In genomic region chr21:36718951-36719501, GRCh38 we compare ENCODE assay signal across 13 cellular contexts. TPM values are rescaled to one million over a fixed set of nuclear protein-coding genes. Genes with fewer than 3 reads are reported as not detected.
DNase-seq lines count a peak whose midpoint lies in the region; ATAC-seq and TF ChIP-seq lines count a peak whose summit lies in the region.
"Had no signal": no experiment of that assay in that cellular context is flagged by ENCODE, and none has a peak within 500 bp of the region (broad histone marks: within the 10 kb centered on the region; RNA-seq: fewer than 3 reads in every experiment).

No MANE protein-coding gene starts in this region.

- no peaks in the 10 kb centered on the region for H3K27me3 ChIP-seq in A673 (replicated peaks; ENCODE audit: insufficient read depth, low read depth, low read length, poor library complexity)
- H3K27me3 ChIP-seq in mucosa of stomach (ENCODE audit: control insufficient read depth, insufficient read depth, low read length): peaks cover 3% of the 10 kb centered on the region

- ATAC-seq in HG03439 (IDR thresholded peaks at IDR 0.05; ENCODE audit: unreplicated experiment) (no peak), HG03342 (IDR thresholded peaks at IDR 0.05; ENCODE audit: unreplicated experiment) (no peak)

- H3K36me3 ChIP-seq in A673 (ENCODE audit: insufficient read depth, low read length, poor library complexity, severe bottlenecking) (peaks cover 49% of the 10 kb centered on the region), mucosa of stomach (ENCODE audit: control insufficient read depth, insufficient read depth, low read length) (no peaks in the 10 kb centered on the region)

- no TSS peak for BruUV-seq in A673 (replicated peaks; lab: Mats Ljungman, UMichigan)

- CTCF ChIA-PET in A673 (lab: Charles Lee): no interaction called here

- peak overlapping the region; percentile 68 for H3K27ac ChIP-seq in A673 (ENCODE audit: low read depth, low read length, poor library complexity, severe bottlenecking)

- DNase-seq in A673 (ENCODE audit: low spot score) (no peak), NCI-H526 (lab: John Stamatoyannopoulos, UW) (peak; percentile 81 to 83), epithelial cell of esophagus (ENCODE audit: low read depth) (peak; percentile 66), D341Med (ENCODE audit: low spot score) (no peak)
- DNase-seq in stimulated activated CD4-positive, alpha-beta T cell treated with anti-CD3 and anti-CD28 coated beads, Interleukin-4, amount 100 ng/mL, for 4 hours: no peak
- DNase-seq: DMS79; NCI-H2029; stimulated activated CD4-positive, alpha-beta T cell treated with anti-CD3 and anti-CD28 coated beads, Interleukin-4, amount 100 ng/mL, for 1 hour had no signal

- TF ChIP-seq CTCF in A673 (conservative IDR thresholded peaks at IDR 0.05; ENCODE audit: low read depth, low read length): no peak
- TF ChIP-seq CTCF in epithelial cell of esophagus (IDR thresholded peaks at IDR 0.05; ENCODE audit: insufficient read depth, low read depth, low read length, missing control alignments): no peak

- intact Hi-C loops in A673 (cut with micrococcal nuclease; ENCODE audit: unreplicated experiment): loop anchor here (10.0 kb wide), 1 partner anchor 214 kb away; no protein-coding TSS in a partner anchor

- no peak overlapping the region for H3K4me3 ChIP-seq in A673 (ENCODE audit: low read depth, low read length, poor library complexity, severe bottlenecking)
- no peak overlapping the region for H3K4me3 ChIP-seq in epithelial cell of esophagus (ENCODE audit: low read length)
- no peak overlapping the region for H3K4me3 ChIP-seq in mucosa of stomach (ENCODE audit: low read length)

- H3K4me1 ChIP-seq in A673 (ENCODE audit: insufficient read depth, low read length, poor library complexity, severe bottlenecking): peaks cover 52% of the 10 kb centered on the region
- peaks cover 18% of the 10 kb centered on the region for H3K4me1 ChIP-seq in mucosa of stomach (ENCODE audit: control insufficient read depth, insufficient read depth, low read length)

- H3K9me3 ChIP-seq in A673 (ENCODE audit: low read depth, low read length, poor library complexity, severe bottlenecking) (no peaks in the 10 kb centered on the region), mucosa of stomach (ENCODE audit: control insufficient read depth, low read length) (no peaks in the 10 kb centered on the region)

- POLR2A ChIA-PET in A673 (lab: Charles Lee; ENCODE audit: low non-redundant PET): no interaction called here

- H3K9ac ChIP-seq in mucosa of stomach (ENCODE audit: low read length): peak overlapping the region; percentile 67

RNA-seq across cellular contexts. Expression of gene SIM2, which starts 20.1 kb away (rescaled TPM):
- total RNA-seq in A673 (2021): 42.7 and 49.1 TPM in 2 replicates
- total RNA-seq: neural crest cell, subcutaneous adipose tissue had no signal

Comparison
In these comparisons a context has a peak if more than half of its experiments do, and no peak if none do; other contexts are left out.
1. DNase-seq: peak in NCI-H526 (2 of 2) and epithelial cell of esophagus (single experiment); none in A673 (single experiment), D341Med (single experiment) and stimulated activated CD4-positive, alpha-beta T cell treated with anti-CD3 and anti-CD28 coated beads, Interleukin-4, amount 100 ng/mL, for 4 hours (0 of 2).